ENCODE assay signal across 27 cellular contexts in the genomic region with DNA sequence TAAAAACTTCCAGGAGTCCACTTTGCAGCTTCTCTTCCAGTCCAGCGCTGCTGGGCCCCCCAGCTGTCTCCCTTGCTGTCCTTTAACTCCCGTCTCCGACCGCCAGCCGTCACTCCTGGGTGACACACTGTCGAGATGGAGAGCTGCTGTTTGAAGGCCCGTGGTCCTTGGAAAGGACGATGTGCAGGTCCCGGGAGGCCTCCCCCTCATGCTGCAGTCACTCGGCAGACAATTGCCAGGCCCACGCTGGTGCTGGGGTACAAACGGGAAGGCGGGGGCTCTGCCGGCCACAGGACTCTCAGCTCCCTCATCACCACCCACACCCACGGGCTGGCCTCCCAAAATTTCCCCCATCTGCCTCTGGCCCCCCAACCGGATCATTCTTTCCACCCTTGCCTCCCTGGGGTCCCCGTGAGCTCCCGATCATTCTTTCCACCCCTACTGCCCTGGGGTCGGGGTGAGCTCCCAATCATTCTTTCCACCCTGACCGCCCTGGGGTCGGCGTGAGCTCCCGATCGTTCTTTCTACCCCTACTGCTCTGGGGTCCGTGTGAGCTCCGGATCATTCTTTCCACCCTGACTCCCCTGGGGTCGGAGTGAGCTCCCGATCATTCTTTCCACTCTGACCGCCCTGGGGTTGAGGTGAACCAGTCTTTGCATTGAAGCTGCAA.
"Had no signal": no experiment of that assay in that cellular context is flagged by ENCODE, and none has a peak within 500 bp of the region (broad histone marks: within the 10 kb centered on the region; RNA-seq: fewer than 3 reads in every experiment).

No MANE protein-coding gene starts in this region.

- DNase-seq: activated CD4-positive, alpha-beta T cell treated with anti-CD3 and anti-CD28 coated beads for 36 hours; activated CD4-positive, alpha-beta T cell treated with anti-CD3 and anti-CD28 coated beads, Interleukin-2, amount 50 U/mL, for 4 hours; activated CD4-positive, CD25-positive, alpha-beta regulatory T cell; activated CD8-positive, alpha-beta memory T cell treated with anti-CD3 and anti-CD28 coated beads, Interleukin-2, amount 50 U/mL, for 48 hours; activated naive CD4-positive, alpha-beta T cell; activated T-cell treated with anti-CD3 and anti-CD28 coated beads, Interleukin-2, amount 50 U/mL, for 48 hours; adrenal gland; aorta; body of pancreas; cerebellar nuclear complex; dorsolateral prefrontal cortex; effector memory CD4-positive, alpha-beta T cell; lower lobe of right lung; mesenchymal stem cell; naive thymus-derived CD8-positive, alpha-beta T cell; nucleus accumbens; psoas muscle; sigmoid colon; small intestine; stimulated activated CD4-positive, alpha-beta T cell treated with anti-CD3 and anti-CD28 coated beads, Interleukin-4, amount 100 ng/mL, for 24 hours had no signal

- H3K9ac ChIP-seq: parathyroid adenoma had no signal

- H3K9me3 ChIP-seq: adrenal gland, body of pancreas, left lung, lower lobe of right lung, psoas muscle, sigmoid colon, tibial nerve had no signal

- H3K4me3 Mint-ChIP-seq: activated CD4-positive, alpha-beta T cell treated with anti-CD3 and anti-CD28 coated beads for 36 hours; naive thymus-derived CD8-positive, alpha-beta T cell; neural crest cell; stimulated activated effector memory CD8-positive, alpha-beta T cell treated with anti-CD3 and anti-CD28 coated beads, Interleukin-12 subunit alpha, Interleukin-12 subunit beta, amount 100 ng/mL, for 72 hours had no signal

- H3K27ac ChIP-seq: adrenal gland, body of pancreas, coronary artery, dorsolateral prefrontal cortex, left lung, lower lobe of right lung, parathyroid adenoma, psoas muscle, sigmoid colon, tibial nerve had no signal

- H2AFZ ChIP-seq: parathyroid adenoma had no signal

- H3K27me3 ChIP-seq: adrenal gland, body of pancreas, dorsolateral prefrontal cortex, left lung, sigmoid colon, tibial nerve had no signal

- ATAC-seq: activated CD4-positive, alpha-beta T cell treated with anti-CD3 and anti-CD28 coated beads for 36 hours; activated naive CD4-positive, alpha-beta T cell treated with anti-CD3 and anti-CD28 coated beads, Interleukin-2, amount 50 U/mL, for 72 hours; body of pancreas; left lung; lower lobe of right lung; naive thymus-derived CD8-positive, alpha-beta T cell; psoas muscle; stimulated activated effector memory CD8-positive, alpha-beta T cell treated with anti-CD3 and anti-CD28 coated beads, Interleukin-12 subunit alpha, Interleukin-12 subunit beta, amount 100 ng/mL, for 72 hours had no signal

- H3K9me3 Mint-ChIP-seq: activated naive CD4-positive, alpha-beta T cell treated with anti-CD3 and anti-CD28 coated beads, Interleukin-2, amount 50 U/mL, for 72 hours; naive thymus-derived CD8-positive, alpha-beta T cell; neural crest cell; stimulated activated effector memory CD8-positive, alpha-beta T cell treated with anti-CD3 and anti-CD28 coated beads, Interleukin-12 subunit alpha, Interleukin-12 subunit beta, amount 100 ng/mL, for 72 hours had no signal

- H3K27me3 Mint-ChIP-seq: activated CD4-positive, alpha-beta T cell treated with anti-CD3 and anti-CD28 coated beads for 36 hours; naive thymus-derived CD8-positive, alpha-beta T cell had no signal

- H3K27ac Mint-ChIP-seq: activated CD4-positive, alpha-beta T cell treated with anti-CD3 and anti-CD28 coated beads for 36 hours; activated naive CD4-positive, alpha-beta T cell treated with anti-CD3 and anti-CD28 coated beads, Interleukin-2, amount 50 U/mL, for 72 hours; stimulated activated effector memory CD8-positive, alpha-beta T cell treated with anti-CD3 and anti-CD28 coated beads, Interleukin-12 subunit alpha, Interleukin-12 subunit beta, amount 100 ng/mL, for 72 hours had no signal

- H3K4me1 Mint-ChIP-seq: activated CD4-positive, alpha-beta T cell treated with anti-CD3 and anti-CD28 coated beads for 36 hours; neural crest cell had no signal

- H3K4me1 ChIP-seq: adrenal gland, left lung, lower lobe of right lung, parathyroid adenoma, psoas muscle, sigmoid colon, tibial nerve had no signal

- H3K79me2 ChIP-seq: parathyroid adenoma had no signal
